8 cellular contexts compared by ENCODE assay signal in the genomic region with DNA sequence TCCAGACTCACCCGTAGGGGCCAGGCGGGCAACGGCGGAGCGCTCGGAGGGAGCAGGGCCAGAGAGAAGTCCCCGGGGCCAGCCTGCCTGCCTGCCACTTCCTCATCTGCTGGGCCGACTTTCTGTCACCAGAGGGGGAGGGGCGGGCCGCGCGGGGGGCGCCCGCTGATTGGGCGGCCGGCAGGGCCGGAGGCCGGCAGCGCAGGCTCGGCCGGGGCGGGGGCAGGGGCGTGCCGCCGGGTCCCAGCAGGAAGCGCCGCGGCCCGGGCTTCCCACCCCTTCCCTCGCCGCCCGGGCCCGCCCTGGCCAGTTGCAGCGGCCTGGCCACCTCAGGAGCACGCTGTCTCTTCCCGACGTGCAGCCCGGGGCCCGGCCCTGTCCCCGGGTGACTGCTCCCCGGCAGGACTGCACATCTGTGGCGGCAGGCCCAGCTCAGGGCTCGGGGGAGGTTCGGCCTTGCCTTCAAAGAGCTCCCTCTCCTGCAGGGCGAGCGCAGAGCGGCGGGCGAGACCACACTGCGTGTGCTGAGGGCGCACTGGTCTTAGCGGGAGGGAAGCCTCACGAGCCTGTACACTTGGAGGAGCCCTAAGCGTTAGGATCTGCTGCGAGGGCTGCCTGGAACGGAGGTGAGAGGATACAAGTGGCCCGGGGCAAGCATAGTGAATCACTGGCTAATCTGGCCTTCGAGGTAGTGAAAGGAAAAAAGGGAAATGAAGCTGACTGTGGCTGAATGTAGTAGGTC. TPM values are rescaled to one million over a fixed set of nuclear protein-coding genes. Genes with fewer than 3 reads are reported as not detected.
DNase-seq lines count a peak whose midpoint lies in the region; ATAC-seq and FAIRE-seq lines count a peak whose summit lies in the region.

A gene (minus strand): TSS at position 108 of the 742 bp plus-strand sequence. CDS start 2,402 bp downstream, outside the sequence.

- H3K9me3 Mint-ChIP-seq in naive thymus-derived CD8-positive, alpha-beta T cell: no peaks in the 10 kb centered on the region

- peaks cover 29 to 47% (median 43%) of the 10 kb centered on the region in 4 donors for H3K4me1 Mint-ChIP-seq in naive thymus-derived CD8-positive, alpha-beta T cell

- peak; percentile 77 for ATAC-seq in GM21737 (IDR thresholded peaks at IDR 0.05; ENCODE audit: unreplicated experiment)
- ATAC-seq in naive thymus-derived CD8-positive, alpha-beta T cell: peak; percentile 74 to 77

- POLR2A ChIA-PET in naive thymus-derived CD8-positive, alpha-beta T cell (lab: Charles Lee): interaction anchor here (0.7 to 2.0 kb wide), 12 partner anchors 7 to 339 kb away, joined by 3 to 20 read pairs (median 4); a partner anchor contains a TSS

- H3K36me3 Mint-ChIP-seq in naive thymus-derived CD8-positive, alpha-beta T cell: peaks cover 0 to 28% (median 8%) of the 10 kb centered on the region in 3 donors

- DNase-seq in DMS79 treated with DMSO at 0.1 percent for 48 hours (lab: John Stamatoyannopoulos, UW): peak; percentile 90
- DNase-seq in Kasumi-1 (lab: John Stamatoyannopoulos, UW): peak; percentile 77 to 82
- DNase-seq in RCC 7860 (ENCODE audit: low spot score): peak; percentile 77
- peak; percentile 79 for DNase-seq in activated T-helper 1 cell treated with Interleukin-2 at 50 U/mL for 16 hours (ENCODE audit: low read depth)
- DNase-seq in fibroblast of gingiva (ENCODE audit: low read depth): peak; percentile 85
- peak; percentile 46 to 87 (median 72) for DNase-seq in naive thymus-derived CD8-positive, alpha-beta T cell
- DNase-seq in stimulated activated naive CD4-positive, alpha-beta T cell (lab: John Stamatoyannopoulos, UW): peak; percentile 36 to 76 (median 59)

- H3K27me3 Mint-ChIP-seq in naive thymus-derived CD8-positive, alpha-beta T cell: no peaks in the 10 kb centered on the region

- peak within 1 kb of the TSS; percentile 89 to 98 (median 95) for H3K27ac Mint-ChIP-seq in naive thymus-derived CD8-positive, alpha-beta T cell

- H3K4me3 Mint-ChIP-seq in naive thymus-derived CD8-positive, alpha-beta T cell: peak within 1 kb of the TSS; percentile 86 to 99 (median 92)

- FAIRE-seq in RCC 7860 (lab: Jason Lieb, UNC): no peak

RNA-seq across cellular contexts. Expression of the gene that starts here (rescaled TPM):
- total RNA-seq in naive thymus-derived CD8-positive, alpha-beta T cell: 10 to 100 TPM; 30.3 to 30.8 TPM
- polyA plus RNA-seq in naive thymus-derived CD8-positive, alpha-beta T cell: 10 to 100 TPM; 39.8 to 49.4 (median 45.4) TPM

Comparison
In these comparisons a context has a peak if more than half of its experiments do, and no peak if none do; other contexts are left out.
1. Peak in every context shown above with its lines: DNase-seq and ATAC-seq.